ENCODE assay signal across 25 cellular contexts in genomic region chr7:37585064-37585463, GRCh38.
DNase-seq lines count a peak whose midpoint lies in the region; ATAC-seq lines count a peak whose summit lies in the region.
"Had no signal": no experiment of that assay in that cellular context is flagged by ENCODE, and none has a peak within 500 bp of the region (broad histone marks: within the 10 kb centered on the region; RNA-seq: fewer than 3 reads in every experiment).

No MANE protein-coding gene starts in this region.

- H3K27ac Mint-ChIP-seq in naive thymus-derived CD4-positive, alpha-beta T cell, result no peak overlapping the region
- H3K27ac Mint-ChIP-seq: CD4-positive, alpha-beta T cell had no signal

- no peak overlapping the region for H3K18ac ChIP-seq in mesendoderm (ENCODE audit: low read length)

- H2BK120ac ChIP-seq in mesendoderm (ENCODE audit: low read depth, low read length), result no peak overlapping the region

- no peaks in the 10 kb centered on the region for H3K4me1 ChIP-seq in naive thymus-derived CD4-positive, alpha-beta T cell (ENCODE audit: control insufficient read depth in 2 of 2, insufficient read depth in 2 of 2, low read length in 2 of 2)
- H3K4me1 ChIP-seq in mesendoderm (ENCODE audit: control insufficient read depth, low read depth, low read length), result no peaks in the 10 kb centered on the region
- H3K4me1 ChIP-seq: BE2C had no signal

- no peak overlapping the region for H4K8ac ChIP-seq in mesendoderm (ENCODE audit: low read depth, low read length)

- intact Hi-C loops in naive thymus-derived CD4-positive, alpha-beta T cell (cut with micrococcal nuclease), result no loop called here

- H3K4me3 ChIP-seq in naive thymus-derived CD4-positive, alpha-beta T cell (ENCODE audit: low read length), result no peak overlapping the region
- no peak overlapping the region for H3K4me3 ChIP-seq in mesendoderm (ENCODE audit: low read length)

- H3K36me3 ChIP-seq in naive thymus-derived CD4-positive, alpha-beta T cell (ENCODE audit: control insufficient read depth in 2 of 3, insufficient read depth in 3 of 3, low read length in 3 of 3), result no peaks in the 10 kb centered on the region
- H3K36me3 ChIP-seq in mesendoderm (ENCODE audit: control insufficient read depth, insufficient read depth, low read length), result no peaks in the 10 kb centered on the region
- H3K36me3 ChIP-seq: BE2C had no signal

- H2AK5ac ChIP-seq in mesendoderm (ENCODE audit: low read length), result no peak overlapping the region

- no peak overlapping the region for H2BK5ac ChIP-seq in mesendoderm (ENCODE audit: low read length)

- no peaks in the 10 kb centered on the region for H3K79me2 ChIP-seq in mesendoderm (ENCODE audit: control insufficient read depth, insufficient read depth, low read length)

- H3K4me3 Mint-ChIP-seq in naive thymus-derived CD4-positive, alpha-beta T cell, result no peak overlapping the region
- H3K4me3 Mint-ChIP-seq: CD4-positive, alpha-beta T cell had no signal

- no peak overlapping the region for H4K5ac ChIP-seq in mesendoderm (ENCODE audit: low read length)

- peaks cover 0 to 4% (median 0%) of the 10 kb centered on the region in 7 donors for H3K4me1 Mint-ChIP-seq in naive thymus-derived CD4-positive, alpha-beta T cell

- H3K27ac ChIP-seq in naive thymus-derived CD4-positive, alpha-beta T cell (ENCODE audit: low read depth, low read length), result no peak overlapping the region
- no peak overlapping the region for H3K27ac ChIP-seq in mesendoderm (ENCODE audit: low read depth, low read length)
- H3K27ac ChIP-seq: 22Rv1 had no signal

- no peaks in the 10 kb centered on the region for H3K79me1 ChIP-seq in mesendoderm (ENCODE audit: low read length)

- no peak overlapping the region for H2BK15ac ChIP-seq in mesendoderm (replicated peaks; ENCODE audit: low read depth)

- POLR2A ChIA-PET in naive thymus-derived CD4-positive, alpha-beta T cell (lab: Charles Lee), result no interaction called here

- no peak overlapping the region for H3K56ac ChIP-seq in mesendoderm (ENCODE audit: low read length)

- H3K27me3 ChIP-seq in naive thymus-derived CD4-positive, alpha-beta T cell (ENCODE audit: control insufficient read depth in 2 of 2, insufficient read depth in 2 of 2, low read length in 2 of 2), result no peaks in the 10 kb centered on the region
- H3K27me3 ChIP-seq in mesendoderm (ENCODE audit: insufficient read depth, low read length, poor library complexity), result no peaks in the 10 kb centered on the region
- H3K27me3 ChIP-seq: BE2C had no signal

- no peaks in the 10 kb centered on the region for H3K9me3 ChIP-seq in naive thymus-derived CD4-positive, alpha-beta T cell (ENCODE audit: control insufficient read depth in 2 of 3, low read length in 3 of 3)
- H3K9me3 ChIP-seq: BE2C had no signal

- no peak overlapping the region for H3K4me2 ChIP-seq in mesendoderm (ENCODE audit: low read length)

- H3K9me3 Mint-ChIP-seq in naive thymus-derived CD4-positive, alpha-beta T cell, result peaks cover 0 to 9% (median 3%) of the 10 kb centered on the region in 11 donors
- H3K9me3 Mint-ChIP-seq: CD4-positive, alpha-beta T cell had no signal

- peaks cover 0 to 6% (median 0%) of the 10 kb centered on the region in 5 donors for H3K36me3 Mint-ChIP-seq in naive thymus-derived CD4-positive, alpha-beta T cell

- no peak overlapping the region for H3K9ac ChIP-seq in mesendoderm (ENCODE audit: low read length)

- CTCF ChIA-PET in naive thymus-derived CD4-positive, alpha-beta T cell (lab: Charles Lee), result no interaction called here

- peak; percentile 25 for DNase-seq in SIG-M5 treated with dmso at 0.1 percent for 504 hours (lab: John Stamatoyannopoulos, UW; ENCODE audit: unreplicated experiment)
- DNase-seq in SIG-M5 (lab: John Stamatoyannopoulos, UW), result no peak
- DNase-seq in SKM-1 treated with dmso at 0.1 percent for 144 hours (lab: John Stamatoyannopoulos, UW; ENCODE audit: unreplicated experiment), result peak; percentile 67
- DNase-seq in naive thymus-derived CD4-positive, alpha-beta T cell, result no peak
- no peak for DNase-seq in mesendoderm
- no peak for DNase-seq in occipital lobe (lab: John Stamatoyannopoulos, UW)
- no peak for DNase-seq in NCI-H146 (lab: John Stamatoyannopoulos, UW)
- DNase-seq: BE2C; CD4-positive, alpha-beta T cell; DMS53; GOT3; HCEC 1CT; NCI-H1092; NCI-H1417 treated with DMSO at 0.1 percent for 48 hours; NCI-H187; NCI-H2081 treated with DMSO at 0.1 percent for 48 hours; NCI-H2171; NCI-H226; NCI-H510A; NCI-H69; Right ventricle myocardium superior; RPMI8226 had no signal

- peaks cover 35 to 63% (median 42%) of the 10 kb centered on the region in 5 donors for H3K27me3 Mint-ChIP-seq in naive thymus-derived CD4-positive, alpha-beta T cell

- no peak overlapping the region for H3K23ac ChIP-seq in mesendoderm (ENCODE audit: low read length)

- H3K4ac ChIP-seq in mesendoderm (ENCODE audit: low read depth, low read length), result no peak overlapping the region

- ATAC-seq in naive thymus-derived CD4-positive, alpha-beta T cell, result peak; percentile 62
- ATAC-seq in GM19395 (IDR thresholded peaks at IDR 0.05; ENCODE audit: unreplicated experiment), result no peak
- ATAC-seq: HepG2 had no signal

Comparison
In these comparisons a context has a peak if more than half of its experiments do, and no peak if none do; other contexts are left out.
1. DNase-seq: peak in SIG-M5 treated with dmso at 0.1 percent for 504 hours (single experiment) and SKM-1 treated with dmso at 0.1 percent for 144 hours (single experiment); none in SIG-M5 (single experiment), naive thymus-derived CD4-positive, alpha-beta T cell (0 of 9), mesendoderm (single experiment), occipital lobe (single experiment) and NCI-H146 (single experiment).